8 cellular contexts compared by ENCODE assay signal in the genomic region with DNA sequence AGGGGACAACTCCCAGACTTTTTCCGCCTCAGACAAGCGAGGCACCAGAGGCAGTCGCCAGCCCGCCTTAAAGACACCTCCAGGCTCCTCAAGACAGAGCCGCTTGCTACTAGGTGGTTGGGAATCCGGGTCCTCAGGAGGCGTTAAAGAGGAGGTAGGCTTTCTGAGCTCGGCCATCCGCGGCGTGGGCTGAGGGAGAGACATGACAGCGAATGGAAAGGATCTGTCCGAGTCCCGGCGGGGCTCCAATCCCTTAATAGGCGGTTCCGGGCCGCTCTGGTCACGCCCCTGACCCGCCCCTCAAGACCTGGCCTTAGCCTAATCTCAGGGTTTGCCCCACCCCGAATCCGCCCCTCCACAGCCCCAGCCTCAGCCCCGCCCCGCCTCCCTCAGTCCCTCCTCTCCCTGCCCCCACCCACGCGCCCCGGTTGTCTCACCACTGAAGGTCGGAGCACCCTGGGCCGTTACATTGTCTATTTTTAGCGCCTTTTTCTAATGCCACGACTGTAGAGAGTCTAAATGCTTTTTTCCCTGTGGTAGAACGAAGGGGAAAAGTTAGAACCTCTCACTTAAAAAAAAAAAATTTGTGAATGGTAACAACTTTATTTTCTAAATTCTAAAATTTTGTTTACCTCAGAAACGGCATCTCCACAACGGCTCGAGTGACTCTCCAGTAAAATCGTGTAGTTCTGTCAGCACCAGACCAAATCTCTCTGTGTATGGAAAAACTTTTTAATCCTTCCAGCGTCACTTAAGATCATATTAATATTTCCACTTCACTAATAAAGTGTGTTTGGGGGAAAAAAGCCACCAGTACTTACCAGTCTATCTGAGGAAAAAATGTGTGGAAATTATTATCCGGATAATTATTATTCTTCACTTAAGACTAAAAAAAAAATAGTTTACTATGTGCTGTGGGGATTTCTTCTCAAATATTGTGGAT. TPM values are rescaled to one million over a fixed set of nuclear protein-coding genes. Genes with fewer than 3 reads are reported as not detected.
A peak's percentile ranks its signal among the peaks of the same experiment; 100 is the strongest.
DNase-seq lines count a peak whose midpoint lies in the region; ATAC-seq and TF ChIP-seq lines count a peak whose summit lies in the region.

A gene (minus strand): TSS at position 229 of the 943 bp plus-strand sequence. CDS start 25 bp downstream, at position 204.

- DNase-seq in Daoy (ENCODE audit: low read depth), result peak; percentile 92
- peak; percentile 80 for DNase-seq in OCI-LY7 (ENCODE audit: low spot score)
- peak; percentile 81 for DNase-seq in coronary artery (ENCODE audit: low spot score)
- DNase-seq in stimulated activated naive CD8-positive, alpha-beta T cell treated with anti-CD3 and anti-CD28 coated beads, Interleukin-15, Interleukin-2, amounts not matched to agents 100 U/mL and 50 U/mL, for 24 hours, result peak; percentile 59
- DNase-seq in NCI-H128 (lab: John Stamatoyannopoulos, UW; ENCODE audit: unreplicated experiment), result no peak

- peak within 1 kb of the TSS; percentile 66 for H3K4me3 ChIP-seq in OCI-LY7 (ENCODE audit: low read depth, low read length, poor library complexity, severe bottlenecking)
- peak within 1 kb of the TSS; percentile 66 for H3K4me3 ChIP-seq in coronary artery
- H3K4me3 ChIP-seq in liver (ENCODE audit: low read depth in 1 of 3, low read length in 3 of 3), result peak within 1 kb of the TSS; percentile 45 to 67 (median 57)

- CTCF ChIA-PET in OCI-LY7 (lab: Charles Lee; ENCODE audit: unreplicated experiment), result no interaction called here

- TF ChIP-seq RAD21 in liver (IDR thresholded peaks at IDR 0.05), result no peak

- WGBS in liver, result 3% methylated on average over 38 of the region's 38 CpGs

- peaks cover 33% of the 10 kb centered on the region for H3K4me1 ChIP-seq in OCI-LY7 (ENCODE audit: insufficient read depth, low read length, poor library complexity, severe bottlenecking)
- H3K4me1 ChIP-seq in liver (ENCODE audit: control insufficient read depth in 4 of 4, insufficient read depth in 4 of 4, low read length in 3 of 4), result peaks cover 0 to 5% (median 2%) of the 10 kb centered on the region in 4 donors

- POLR2A ChIA-PET in OCI-LY7 (lab: Charles Lee), result interaction anchor here (0.6 to 1.6 kb wide), 8 partner anchors 11 to 1626 kb away, joined by 3 to 6 read pairs (median 4); no protein-coding TSS in a partner anchor

- H3K9me2 ChIP-seq in OCI-LY7 (ENCODE audit: insufficient read depth, low read length), result no peaks in the 10 kb centered on the region

- intact Hi-C loops in OCI-LY7 (cut with micrococcal nuclease; ENCODE audit: unreplicated experiment), result loop anchor here (5.0 to 10.0 kb wide), 3 partner anchors 234 to 891 kb away; a partner anchor contains a TSS

- H3K27ac ChIP-seq in OCI-LY7 (ENCODE audit: low read depth, low read length, poor library complexity, severe bottlenecking) (no peak within 1 kb of the TSS), coronary artery (peak within 1 kb of the TSS; percentile 49), liver (ENCODE audit: low read depth in 1 of 2, low read length in 2 of 2) (peak within 1 kb of the TSS; percentile 75 to 84)

- no peaks in the 10 kb centered on the region for H3K79me2 ChIP-seq in OCI-LY7 (ENCODE audit: insufficient read depth, low read depth, low read length)

- H3K9me3 ChIP-seq in OCI-LY7 (ENCODE audit: low read length) (no peaks in the 10 kb centered on the region), liver (ENCODE audit: control insufficient read depth in 4 of 4, low read length in 3 of 4) (no peaks in the 10 kb centered on the region)

- peak; percentile 85 for ATAC-seq in GM19395 (IDR thresholded peaks at IDR 0.05; ENCODE audit: unreplicated experiment)
- ATAC-seq in HG03342 (IDR thresholded peaks at IDR 0.05; ENCODE audit: unreplicated experiment), result peak; percentile 84
- peak; percentile 46 for ATAC-seq in stimulated activated naive CD8-positive, alpha-beta T cell treated with anti-CD3 and anti-CD28 coated beads, Interleukin-15, Interleukin-2, amounts not matched to agents 100 U/mL and 50 U/mL, for 24 hours

- BruUV-seq in OCI-LY7 (replicated peaks; lab: Mats Ljungman, UMichigan), result no TSS peak

- no peaks in the 10 kb centered on the region for H3K36me3 ChIP-seq in OCI-LY7 (ENCODE audit: insufficient read depth, low read length)
- H3K36me3 ChIP-seq in liver (ENCODE audit: control insufficient read depth in 4 of 4, insufficient read depth in 3 of 4, low read depth in 1 of 4, low read length in 3 of 4), result no peaks in the 10 kb centered on the region

- no peaks in the 10 kb centered on the region for H4K20me1 ChIP-seq in OCI-LY7 (ENCODE audit: insufficient read depth, low read length)

- H2AFZ ChIP-seq in OCI-LY7 (ENCODE audit: low read length), result peak within 1 kb of the TSS; percentile 92

- no peak for TF ChIP-seq CTCF in OCI-LY7 (conservative IDR thresholded peaks at IDR 0.05; ENCODE audit: low read length)
- TF ChIP-seq CTCF in coronary artery (IDR thresholded peaks at IDR 0.05), result no peak
- no peak for TF ChIP-seq CTCF in liver (IDR thresholded peaks at IDR 0.05; ENCODE audit: low read depth, low read length, missing input control)

- no peaks in the 10 kb centered on the region for H3K27me3 ChIP-seq in liver (ENCODE audit: control insufficient read depth in 4 of 4, insufficient read depth in 4 of 4, low read length in 3 of 4)

- peak within 1 kb of the TSS; percentile 77 for H3K4me2 ChIP-seq in OCI-LY7 (ENCODE audit: low read length)

- H3K9ac ChIP-seq in liver (ENCODE audit: low read depth in 1 of 2, low read length in 2 of 2), result peak within 1 kb of the TSS; percentile 80 to 91

TF ChIP-seq in liver, 16 proteins besides CTCF, POLR2A, EP300 and RAD21:
- no peak for TF ChIP-seq GABPA (IDR thresholded peaks at IDR 0.05 in 1 of 2, conservative IDR thresholded peaks at IDR 0.05 in 1 of 2)
- TF ChIP-seq SP1 (IDR thresholded peaks at IDR 0.05), result peak; percentile 100
- TF ChIP-seq RXRA (IDR thresholded peaks at IDR 0.05), result peak; percentile 35 to 76
- peak; percentile 69 for TF ChIP-seq TAF1 (conservative IDR thresholded peaks at IDR 0.05)
- TF ChIP-seq, protein P1, sequence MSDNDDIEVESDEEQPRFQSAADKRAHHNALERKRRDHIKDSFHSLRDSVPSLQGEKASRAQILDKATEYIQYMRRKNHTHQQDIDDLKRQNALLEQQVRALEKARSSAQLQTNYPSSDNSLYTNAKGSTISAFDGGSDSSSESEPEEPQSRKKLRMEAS (IDR thresholded peaks at IDR 0.05), result no peak
- TF ChIP-seq, protein P2, sequence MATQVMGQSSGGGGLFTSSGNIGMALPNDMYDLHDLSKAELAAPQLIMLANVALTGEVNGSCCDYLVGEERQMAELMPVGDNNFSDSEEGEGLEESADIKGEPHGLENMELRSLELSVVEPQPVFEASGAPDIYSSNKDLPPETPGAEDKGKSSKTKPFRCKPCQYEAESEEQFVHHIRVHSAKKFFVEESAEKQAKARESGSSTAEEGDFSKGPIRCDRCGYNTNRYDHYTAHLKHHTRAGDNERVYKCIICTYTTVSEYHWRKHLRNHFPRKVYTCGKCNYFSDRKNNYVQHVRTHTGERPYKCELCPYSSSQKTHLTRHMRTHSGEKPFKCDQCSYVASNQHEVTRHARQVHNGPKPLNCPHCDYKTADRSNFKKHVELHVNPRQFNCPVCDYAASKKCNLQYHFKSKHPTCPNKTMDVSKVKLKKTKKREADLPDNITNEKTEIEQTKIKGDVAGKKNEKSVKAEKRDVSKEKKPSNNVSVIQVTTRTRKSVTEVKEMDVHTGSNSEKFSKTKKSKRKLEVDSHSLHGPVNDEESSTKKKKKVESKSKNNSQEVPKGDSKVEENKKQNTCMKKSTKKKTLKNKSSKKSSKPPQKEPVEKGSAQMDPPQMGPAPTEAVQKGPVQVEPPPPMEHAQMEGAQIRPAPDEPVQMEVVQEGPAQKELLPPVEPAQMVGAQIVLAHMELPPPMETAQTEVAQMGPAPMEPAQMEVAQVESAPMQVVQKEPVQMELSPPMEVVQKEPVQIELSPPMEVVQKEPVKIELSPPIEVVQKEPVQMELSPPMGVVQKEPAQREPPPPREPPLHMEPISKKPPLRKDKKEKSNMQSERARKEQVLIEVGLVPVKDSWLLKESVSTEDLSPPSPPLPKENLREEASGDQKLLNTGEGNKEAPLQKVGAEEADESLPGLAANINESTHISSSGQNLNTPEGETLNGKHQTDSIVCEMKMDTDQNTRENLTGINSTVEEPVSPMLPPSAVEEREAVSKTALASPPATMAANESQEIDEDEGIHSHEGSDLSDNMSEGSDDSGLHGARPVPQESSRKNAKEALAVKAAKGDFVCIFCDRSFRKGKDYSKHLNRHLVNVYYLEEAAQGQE (IDR thresholded peaks at IDR 0.05), result peak; percentile 47

RNA-seq across cellular contexts. Expression of the gene that starts here (rescaled TPM):
- not detected in 2 replicates for total RNA-seq in Daoy (2014; rRNA removed; shearing (Covaris generic))
- total RNA-seq in OCI-LY7 (2014; rRNA removed; shearing (Covaris generic)), result 0.05 and 0.35 TPM in 2 replicates
- 0.09 TPM in 1 of 2 replicates, not detected in the other for total RNA-seq in OCI-LY7 (2022)
- under 1 TPM; 0.14 to 0.25 TPM for total RNA-seq in liver
- under 1 TPM; 0.02 to 0.08 TPM for polyA plus RNA-seq in liver

Comparison
In these comparisons a context has a peak if more than half of its experiments do, and no peak if none do; other contexts are left out.
1. Peak in DNase-seq in Daoy; RNA of the gene not detected or under 1 TPM.
2. Peak in DNase-seq, H3K4me3 ChIP-seq and H3K4me2 ChIP-seq in OCI-LY7; RNA of the gene not detected or under 1 TPM.